In the genomic region with DNA sequence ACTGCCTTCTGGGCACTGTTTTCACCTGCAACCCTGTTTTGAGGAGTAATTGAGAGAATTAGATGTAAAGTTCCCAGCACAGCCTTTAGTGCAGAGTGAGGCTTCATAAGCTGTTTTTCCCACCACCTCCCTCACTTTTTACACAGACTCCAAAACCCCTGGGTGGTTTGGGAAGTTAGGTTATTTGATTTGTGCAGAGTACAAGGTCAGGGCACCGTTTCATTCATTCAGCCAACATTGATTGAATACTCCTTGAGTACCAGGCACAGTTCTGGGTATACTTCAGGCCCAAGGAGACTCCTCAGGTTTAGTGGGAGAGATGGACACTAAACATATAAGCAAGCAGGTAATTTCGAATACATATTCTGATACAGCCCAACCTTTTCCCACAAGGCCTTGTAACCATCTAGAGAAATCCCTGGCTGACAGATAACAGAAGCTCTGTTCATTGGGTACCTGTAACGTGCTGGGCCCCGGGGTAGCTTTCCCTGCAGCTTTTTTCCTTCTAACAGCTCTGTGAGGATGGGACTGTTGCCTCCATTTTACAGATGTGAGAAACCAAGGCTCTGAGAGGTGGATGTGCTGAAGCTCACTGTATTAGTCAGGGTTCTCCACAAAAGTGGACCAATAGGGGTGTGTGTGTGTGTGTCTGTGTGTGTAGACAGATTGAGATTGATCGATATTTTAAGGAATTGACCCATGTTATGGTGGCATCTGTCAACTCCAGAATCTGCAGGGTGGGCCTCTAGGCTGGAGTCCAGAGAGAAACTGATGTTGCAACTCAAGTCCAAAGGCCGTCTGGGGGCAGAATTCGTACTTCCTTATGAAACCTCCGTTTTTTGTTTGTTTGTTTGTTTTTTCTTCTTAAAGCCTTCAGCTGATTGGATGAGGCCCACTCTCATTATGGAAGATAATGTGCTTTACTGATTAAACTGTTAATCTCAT, we compare ENCODE assay signal across 23 cellular contexts.
"Had no signal": no experiment of that assay in that cellular context is flagged by ENCODE, and none has a peak within 500 bp of the region (broad histone marks: within the 10 kb centered on the region; RNA-seq: fewer than 3 reads in every experiment).

No MANE protein-coding gene starts in this region.

- DNase-seq: activated CD4-positive, alpha-beta memory T cell treated with anti-CD3 and anti-CD28 coated beads, Interleukin-2, amount 10 ng/mL, durations not matched to agents 7 days and 5 days; activated CD4-positive, alpha-beta T cell treated with anti-CD3 and anti-CD28 coated beads for 4 hours; activated CD4-positive, CD25-positive, alpha-beta regulatory T cell; activated CD8-positive, alpha-beta memory T cell treated with anti-CD3 and anti-CD28 coated beads, Interleukin-2, amount 10 ng/mL, durations not matched to agents 7 days and 5 days; activated gamma-delta T cell treated with Interleukin-2 at 50 U/mL for 16 hours; activated T-cell treated with anti-CD3 and anti-CD28 coated beads for 4 hours; anterior cingulate cortex; body of pancreas; cortex of kidney; effector CD4-positive, alpha-beta T cell; heart left ventricle; islet precursor cell; ovary; stimulated activated CD4-positive, alpha-beta T cell treated with anti-CD3 and anti-CD28 coated beads, Interleukin-12 subunit alpha, Interleukin-12 subunit beta, amount 100 ng/mL, for 4 hours; stimulated activated CD4-positive, alpha-beta T cell treated with anti-CD3 and anti-CD28 coated beads, Interleukin-1b, Interleukin-23, amount 100 ng/mL, for 48 hours; stomach; T1000 had no signal

- H3K36me3 ChIP-seq: cardiac muscle cell, neutrophil, ovary, prostate gland had no signal

- ATAC-seq: activated CD8-positive, alpha-beta memory T cell treated with anti-CD3 and anti-CD28 coated beads, Interleukin-2, amount 10 ng/mL, durations not matched to agents 7 days and 5 days; body of pancreas; heart left ventricle; stimulated activated effector memory CD8-positive, alpha-beta T cell treated with anti-CD3 and anti-CD28 coated beads, Interleukin-12 subunit alpha, Interleukin-12 subunit beta, amount 100 ng/mL, for 72 hours had no signal

- H3K27me3 ChIP-seq: body of pancreas, cardiac muscle cell, heart left ventricle, neutrophil, ovary, stomach, suprapubic skin, tibial nerve had no signal

- H3K4me3 ChIP-seq: body of pancreas, cardiac muscle cell, heart left ventricle, ovary, prostate gland, stomach, suprapubic skin, tibial nerve had no signal

- H3K9me3 ChIP-seq: body of pancreas, heart left ventricle, neutrophil, ovary, prostate gland, stomach, suprapubic skin, tibial nerve had no signal

- H3K4me1 ChIP-seq: body of pancreas, heart left ventricle, prostate gland, stomach, suprapubic skin, tibial nerve had no signal

- H3K27ac ChIP-seq: body of pancreas, cardiac muscle cell, heart left ventricle, neutrophil, ovary, prostate gland, stomach, suprapubic skin, tibial nerve had no signal
